Comparison of ENCODE assay signal across 1 cellular context in the genomic region with DNA sequence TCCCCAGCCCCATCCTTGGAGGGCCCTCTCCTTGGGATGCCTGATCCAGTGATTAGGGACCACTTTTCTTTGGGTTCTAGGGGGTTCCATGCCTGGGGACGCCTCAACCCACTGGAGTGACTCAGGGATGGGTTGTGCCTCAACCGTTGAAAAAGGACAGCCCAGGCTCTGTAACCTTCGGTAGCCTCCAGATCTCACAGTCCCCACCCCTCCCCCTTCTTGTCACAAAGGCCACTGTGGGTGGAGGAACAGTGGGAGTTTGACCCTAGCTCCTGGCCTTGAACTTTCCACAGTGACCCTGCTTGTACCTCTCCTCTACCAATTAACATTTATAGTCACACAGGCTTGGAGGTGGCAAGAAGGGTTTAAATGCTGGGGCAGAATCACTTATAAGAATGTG.
TF ChIP-seq lines count a peak whose summit lies in the region.

No MANE protein-coding gene starts in this region.

TF ChIP-seq in HepG2, 621 proteins besides CTCF, POLR2A, EP300 and RAD21 (continued from another document):
- TF ChIP-seq, protein P1, sequence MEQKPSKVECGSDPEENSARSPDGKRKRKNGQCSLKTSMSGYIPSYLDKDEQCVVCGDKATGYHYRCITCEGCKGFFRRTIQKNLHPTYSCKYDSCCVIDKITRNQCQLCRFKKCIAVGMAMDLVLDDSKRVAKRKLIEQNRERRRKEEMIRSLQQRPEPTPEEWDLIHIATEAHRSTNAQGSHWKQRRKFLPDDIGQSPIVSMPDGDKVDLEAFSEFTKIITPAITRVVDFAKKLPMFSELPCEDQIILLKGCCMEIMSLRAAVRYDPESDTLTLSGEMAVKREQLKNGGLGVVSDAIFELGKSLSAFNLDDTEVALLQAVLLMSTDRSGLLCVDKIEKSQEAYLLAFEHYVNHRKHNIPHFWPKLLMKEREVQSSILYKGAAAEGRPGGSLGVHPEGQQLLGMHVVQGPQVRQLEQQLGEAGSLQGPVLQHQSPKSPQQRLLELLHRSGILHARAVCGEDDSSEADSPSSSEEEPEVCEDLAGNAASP (CRISPR knock-in tag; IDR thresholded peaks at IDR 0.05; ENCODE audit: borderline replicate concordance) = peak; percentile 67; the same call in 1 of the 2 replicates
- TF ChIP-seq, protein P2, sequence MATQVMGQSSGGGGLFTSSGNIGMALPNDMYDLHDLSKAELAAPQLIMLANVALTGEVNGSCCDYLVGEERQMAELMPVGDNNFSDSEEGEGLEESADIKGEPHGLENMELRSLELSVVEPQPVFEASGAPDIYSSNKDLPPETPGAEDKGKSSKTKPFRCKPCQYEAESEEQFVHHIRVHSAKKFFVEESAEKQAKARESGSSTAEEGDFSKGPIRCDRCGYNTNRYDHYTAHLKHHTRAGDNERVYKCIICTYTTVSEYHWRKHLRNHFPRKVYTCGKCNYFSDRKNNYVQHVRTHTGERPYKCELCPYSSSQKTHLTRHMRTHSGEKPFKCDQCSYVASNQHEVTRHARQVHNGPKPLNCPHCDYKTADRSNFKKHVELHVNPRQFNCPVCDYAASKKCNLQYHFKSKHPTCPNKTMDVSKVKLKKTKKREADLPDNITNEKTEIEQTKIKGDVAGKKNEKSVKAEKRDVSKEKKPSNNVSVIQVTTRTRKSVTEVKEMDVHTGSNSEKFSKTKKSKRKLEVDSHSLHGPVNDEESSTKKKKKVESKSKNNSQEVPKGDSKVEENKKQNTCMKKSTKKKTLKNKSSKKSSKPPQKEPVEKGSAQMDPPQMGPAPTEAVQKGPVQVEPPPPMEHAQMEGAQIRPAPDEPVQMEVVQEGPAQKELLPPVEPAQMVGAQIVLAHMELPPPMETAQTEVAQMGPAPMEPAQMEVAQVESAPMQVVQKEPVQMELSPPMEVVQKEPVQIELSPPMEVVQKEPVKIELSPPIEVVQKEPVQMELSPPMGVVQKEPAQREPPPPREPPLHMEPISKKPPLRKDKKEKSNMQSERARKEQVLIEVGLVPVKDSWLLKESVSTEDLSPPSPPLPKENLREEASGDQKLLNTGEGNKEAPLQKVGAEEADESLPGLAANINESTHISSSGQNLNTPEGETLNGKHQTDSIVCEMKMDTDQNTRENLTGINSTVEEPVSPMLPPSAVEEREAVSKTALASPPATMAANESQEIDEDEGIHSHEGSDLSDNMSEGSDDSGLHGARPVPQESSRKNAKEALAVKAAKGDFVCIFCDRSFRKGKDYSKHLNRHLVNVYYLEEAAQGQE (IDR thresholded peaks at IDR 0.05; ENCODE audit: borderline replicate concordance in 1 of 2, low read depth in 1 of 2, low read length in 2 of 2) = 0 out of 4 replicates have a peak, but pooled peaks of 1 of the 2 experiments have one; percentile 31
- TF ChIP-seq, protein P3, sequence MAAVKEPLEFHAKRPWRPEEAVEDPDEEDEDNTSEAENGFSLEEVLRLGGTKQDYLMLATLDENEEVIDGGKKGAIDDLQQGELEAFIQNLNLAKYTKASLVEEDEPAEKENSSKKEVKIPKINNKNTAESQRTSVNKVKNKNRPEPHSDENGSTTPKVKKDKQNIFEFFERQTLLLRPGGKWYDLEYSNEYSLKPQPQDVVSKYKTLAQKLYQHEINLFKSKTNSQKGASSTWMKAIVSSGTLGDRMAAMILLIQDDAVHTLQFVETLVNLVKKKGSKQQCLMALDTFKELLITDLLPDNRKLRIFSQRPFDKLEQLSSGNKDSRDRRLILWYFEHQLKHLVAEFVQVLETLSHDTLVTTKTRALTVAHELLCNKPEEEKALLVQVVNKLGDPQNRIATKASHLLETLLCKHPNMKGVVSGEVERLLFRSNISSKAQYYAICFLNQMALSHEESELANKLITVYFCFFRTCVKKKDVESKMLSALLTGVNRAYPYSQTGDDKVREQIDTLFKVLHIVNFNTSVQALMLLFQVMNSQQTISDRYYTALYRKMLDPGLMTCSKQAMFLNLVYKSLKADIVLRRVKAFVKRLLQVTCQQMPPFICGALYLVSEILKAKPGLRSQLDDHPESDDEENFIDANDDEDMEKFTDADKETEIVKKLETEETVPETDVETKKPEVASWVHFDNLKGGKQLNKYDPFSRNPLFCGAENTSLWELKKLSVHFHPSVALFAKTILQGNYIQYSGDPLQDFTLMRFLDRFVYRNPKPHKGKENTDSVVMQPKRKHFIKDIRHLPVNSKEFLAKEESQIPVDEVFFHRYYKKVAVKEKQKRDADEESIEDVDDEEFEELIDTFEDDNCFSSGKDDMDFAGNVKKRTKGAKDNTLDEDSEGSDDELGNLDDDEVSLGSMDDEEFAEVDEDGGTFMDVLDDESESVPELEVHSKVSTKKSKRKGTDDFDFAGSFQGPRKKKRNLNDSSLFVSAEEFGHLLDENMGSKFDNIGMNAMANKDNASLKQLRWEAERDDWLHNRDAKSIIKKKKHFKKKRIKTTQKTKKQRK (IDR thresholded peaks at IDR 0.05; ENCODE audit: low read length) = no peak
- TF ChIP-seq HDAC2 (CRISPR knock-in tag; IDR thresholded peaks at IDR 0.05) (peak; percentile 43; the same call in 1 of the 2 replicates), RCOR2 (CRISPR knock-in tag; IDR thresholded peaks at IDR 0.05) (peak; percentile 33; the same call in 1 of the 2 replicates), CAMTA2 (CRISPR knock-in tag; IDR thresholded peaks at IDR 0.05; ENCODE audit: borderline replicate concordance) (no peak), BCL6 (CRISPR knock-in tag; IDR thresholded peaks at IDR 0.05) (0 out of 2 replicates have a peak, but pooled peaks have one; percentile 21), SOX6 (IDR thresholded peaks at IDR 0.05) (no peak), SOX6 (CRISPR knock-in tag; IDR thresholded peaks at IDR 0.05) (peak; percentile 38), NR2F6 (IDR thresholded peaks at IDR 0.05) (peak; percentile 89), NR2F6 (CRISPR knock-in tag; IDR thresholded peaks at IDR 0.05) (peak; percentile 90), ZMYM3 (CRISPR knock-in tag; IDR thresholded peaks at IDR 0.05) (peak; percentile 51; the same call in 1 of the 2 replicates), KDM6A (CRISPR knock-in tag; IDR thresholded peaks at IDR 0.05; ENCODE audit: low read depth) (peak; percentile 75), NFE2L1 (CRISPR knock-in tag; IDR thresholded peaks at IDR 0.05; ENCODE audit: borderline replicate concordance) (no peak), RXRA (CRISPR knock-in tag; IDR thresholded peaks at IDR 0.05) (peak; percentile 85; the same call in 1 of the 2 replicates), ZSCAN22 (CRISPR knock-in tag; IDR thresholded peaks at IDR 0.05) (no peak), ZFP91 (CRISPR knock-in tag; IDR thresholded peaks at IDR 0.05; ENCODE audit: borderline replicate concordance) (0 out of 2 replicates have a peak, but pooled peaks have one; percentile 12), FIP1L1 (IDR thresholded peaks at IDR 0.05; ENCODE audit: borderline replicate concordance, insufficient read depth, low read depth, low read length) (no peak), HNF4G (IDR thresholded peaks at IDR 0.05; ENCODE audit: borderline replicate concordance, low read depth, low read length) (peak; percentile 87), HNF4G (CRISPR knock-in tag; IDR thresholded peaks at IDR 0.05; ENCODE audit: borderline replicate concordance, low read depth) (no peak), FOSL2 (CRISPR knock-in tag; IDR thresholded peaks at IDR 0.05) (0 out of 2 replicates have a peak, but pooled peaks have one; percentile 8), NR2F2 (IDR thresholded peaks at IDR 0.05; ENCODE audit: borderline replicate concordance, low read depth) (peak; percentile 73), LCORL (IDR thresholded peaks at IDR 0.05) (no peak), LCORL (CRISPR knock-in tag; IDR thresholded peaks at IDR 0.05) (peak; percentile 73; the same call in 1 of the 2 replicates), TEAD3 (CRISPR knock-in tag; optimal IDR thresholded peaks at IDR 0.05; ENCODE audit: borderline replicate concordance) (peak; percentile 21), GATAD1 (CRISPR knock-in tag; IDR thresholded peaks at IDR 0.05) (0 out of 2 replicates have a peak, but pooled peaks have one; percentile 41), GATAD2A (CRISPR knock-in tag; IDR thresholded peaks at IDR 0.05) (peak; percentile 58; the same call in 1 of the 2 replicates), ZNF431 (CRISPR knock-in tag; IDR thresholded peaks at IDR 0.05; ENCODE audit: borderline replicate concordance, low read depth) (no peak), ZNF7 (CRISPR knock-in tag; IDR thresholded peaks at IDR 0.05) (no peak), ZNF263 (CRISPR knock-in tag; IDR thresholded peaks at IDR 0.05) (0 out of 2 replicates have a peak, but pooled peaks have one; percentile 20), RXRB (CRISPR knock-in tag; IDR thresholded peaks at IDR 0.05; ENCODE audit: borderline replicate concordance) (peak; percentile 83), RARA (CRISPR knock-in tag; IDR thresholded peaks at IDR 0.05) (peak; percentile 92), ZMYM4 (CRISPR knock-in tag; IDR thresholded peaks at IDR 0.05) (peak; percentile 60; the same call in 1 of the 2 replicates), ARID4A (CRISPR knock-in tag; IDR thresholded peaks at IDR 0.05; ENCODE audit: borderline replicate concordance) (peak; percentile 30; the same call in 1 of the 2 replicates), PITX1 (CRISPR knock-in tag; IDR thresholded peaks at IDR 0.05) (0 out of 2 replicates have a peak, but pooled peaks have one; percentile 37), SOX13 (IDR thresholded peaks at IDR 0.05) (no peak), SOX13 (CRISPR knock-in tag; conservative IDR thresholded peaks at IDR 0.05 in 1 of 2, IDR thresholded peaks at IDR 0.05 in 1 of 2) (peak in 1 of 2 experiments; percentile 56; a peak in 1 of 4 replicates)
- TF ChIP-seq, protein P4, sequence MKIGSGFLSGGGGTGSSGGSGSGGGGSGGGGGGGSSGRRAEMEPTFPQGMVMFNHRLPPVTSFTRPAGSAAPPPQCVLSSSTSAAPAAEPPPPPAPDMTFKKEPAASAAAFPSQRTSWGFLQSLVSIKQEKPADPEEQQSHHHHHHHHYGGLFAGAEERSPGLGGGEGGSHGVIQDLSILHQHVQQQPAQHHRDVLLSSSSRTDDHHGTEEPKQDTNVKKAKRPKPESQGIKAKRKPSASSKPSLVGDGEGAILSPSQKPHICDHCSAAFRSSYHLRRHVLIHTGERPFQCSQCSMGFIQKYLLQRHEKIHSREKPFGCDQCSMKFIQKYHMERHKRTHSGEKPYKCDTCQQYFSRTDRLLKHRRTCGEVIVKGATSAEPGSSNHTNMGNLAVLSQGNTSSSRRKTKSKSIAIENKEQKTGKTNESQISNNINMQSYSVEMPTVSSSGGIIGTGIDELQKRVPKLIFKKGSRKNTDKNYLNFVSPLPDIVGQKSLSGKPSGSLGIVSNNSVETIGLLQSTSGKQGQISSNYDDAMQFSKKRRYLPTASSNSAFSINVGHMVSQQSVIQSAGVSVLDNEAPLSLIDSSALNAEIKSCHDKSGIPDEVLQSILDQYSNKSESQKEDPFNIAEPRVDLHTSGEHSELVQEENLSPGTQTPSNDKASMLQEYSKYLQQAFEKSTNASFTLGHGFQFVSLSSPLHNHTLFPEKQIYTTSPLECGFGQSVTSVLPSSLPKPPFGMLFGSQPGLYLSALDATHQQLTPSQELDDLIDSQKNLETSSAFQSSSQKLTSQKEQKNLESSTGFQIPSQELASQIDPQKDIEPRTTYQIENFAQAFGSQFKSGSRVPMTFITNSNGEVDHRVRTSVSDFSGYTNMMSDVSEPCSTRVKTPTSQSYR (CRISPR knock-in tag; IDR thresholded peaks at IDR 0.05; ENCODE audit: borderline replicate concordance) = peak; percentile 96
